ENCODE assay signal across 8 cellular contexts in the genomic region with DNA sequence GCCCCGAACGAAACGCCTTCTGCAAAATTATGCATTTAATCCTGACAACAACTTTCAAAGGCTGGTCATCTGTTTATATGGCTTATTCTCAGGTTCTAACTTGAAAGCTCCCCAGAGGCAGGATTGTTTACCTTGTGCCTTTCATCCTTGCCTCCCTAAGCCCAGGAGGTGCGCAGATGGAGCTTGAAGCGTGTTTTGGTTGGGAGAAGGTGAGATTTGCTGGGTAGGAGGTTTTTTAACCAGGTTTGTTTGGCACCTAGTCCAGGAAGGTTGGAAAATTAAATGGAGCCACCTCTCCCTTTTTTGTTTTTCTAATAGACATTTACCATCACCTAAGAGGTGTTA. TPM values are rescaled to one million over a fixed set of nuclear protein-coding genes. Genes with fewer than 3 reads are reported as not detected.
DNase-seq lines count a peak whose midpoint lies in the region; ATAC-seq, FAIRE-seq and TF ChIP-seq lines count a peak whose summit lies in the region.

No MANE protein-coding gene starts in this region.

- H3K9me3 ChIP-seq in T-helper 17 cell (ENCODE audit: control insufficient read depth, low read length, poor library complexity, severe bottlenecking) (no peaks in the 10 kb centered on the region), hepatocyte (ENCODE audit: low read depth) (no peaks in the 10 kb centered on the region)

- FAIRE-seq in frontal cortex (lab: Jason Lieb, UNC): no peak

- H3K9me3 Mint-ChIP-seq in stimulated activated effector memory CD8-positive, alpha-beta T cell treated with anti-CD3 and anti-CD28 coated beads, Interleukin-12 subunit alpha, Interleukin-12 subunit beta, amount 100 ng/mL, for 72 hours: no peaks in the 10 kb centered on the region

- no peaks in the 10 kb centered on the region for H4K20me1 ChIP-seq in hepatocyte (ENCODE audit: insufficient read depth, poor library complexity, severe bottlenecking)

- no peaks in the 10 kb centered on the region for H3K36me3 Mint-ChIP-seq in T-helper 17 cell (ENCODE audit: low read depth)
- peaks cover 14% of the 10 kb centered on the region for H3K36me3 Mint-ChIP-seq in stimulated activated effector memory CD8-positive, alpha-beta T cell treated with anti-CD3 and anti-CD28 coated beads, Interleukin-12 subunit alpha, Interleukin-12 subunit beta, amount 100 ng/mL, for 72 hours

- H3K4me1 Mint-ChIP-seq in T-helper 17 cell: peaks cover 38% of the 10 kb centered on the region
- peaks cover 43% of the 10 kb centered on the region for H3K4me1 Mint-ChIP-seq in stimulated activated effector memory CD8-positive, alpha-beta T cell treated with anti-CD3 and anti-CD28 coated beads, Interleukin-12 subunit alpha, Interleukin-12 subunit beta, amount 100 ng/mL, for 72 hours

- peak overlapping the region; percentile 42 for H2AFZ ChIP-seq in hepatocyte

- H3K4me1 ChIP-seq in hepatocyte (ENCODE audit: insufficient read depth): peaks cover 13% of the 10 kb centered on the region

- H3K4me3 Mint-ChIP-seq in T-helper 17 cell: peak overlapping the region; percentile 95
- peak overlapping the region; percentile 97 for H3K4me3 Mint-ChIP-seq in stimulated activated effector memory CD8-positive, alpha-beta T cell treated with anti-CD3 and anti-CD28 coated beads, Interleukin-12 subunit alpha, Interleukin-12 subunit beta, amount 100 ng/mL, for 72 hours

- H3K79me2 ChIP-seq in hepatocyte: peaks cover 21% of the 10 kb centered on the region

- ATAC-seq in T-helper 17 cell (no peak), GM18511 (IDR thresholded peaks at IDR 0.05; ENCODE audit: unreplicated experiment) (no peak), GM21447 (IDR thresholded peaks at IDR 0.05; ENCODE audit: unreplicated experiment) (no peak)
- ATAC-seq in stimulated activated effector memory CD8-positive, alpha-beta T cell treated with anti-CD3 and anti-CD28 coated beads, Interleukin-12 subunit alpha, Interleukin-12 subunit beta, amount 100 ng/mL, for 72 hours: no peak

- no peaks in the 10 kb centered on the region for H3K9me2 ChIP-seq in hepatocyte (replicated peaks; ENCODE audit: insufficient read depth)

- H3K27me3 Mint-ChIP-seq in T-helper 17 cell: no peaks in the 10 kb centered on the region

- TF ChIP-seq CTCF in hepatocyte (IDR thresholded peaks at IDR 0.05; ENCODE audit: poor library complexity): no peak

- H3K27ac Mint-ChIP-seq in T-helper 17 cell: peak overlapping the region; percentile 99
- peak overlapping the region; percentile 96 for H3K27ac Mint-ChIP-seq in stimulated activated effector memory CD8-positive, alpha-beta T cell treated with anti-CD3 and anti-CD28 coated beads, Interleukin-12 subunit alpha, Interleukin-12 subunit beta, amount 100 ng/mL, for 72 hours

- peak overlapping the region; percentile 89 for H3K4me2 ChIP-seq in hepatocyte

- DNase-seq in NCI-H146 (lab: John Stamatoyannopoulos, UW) (peak; percentile 32), NCI-H146 treated with DMSO at 0.1 percent for 48 hours (lab: John Stamatoyannopoulos, UW; ENCODE audit: unreplicated experiment) (no peak), T-helper 17 cell (no peak), hepatocyte (ENCODE audit: low spot score) (no peak), frontal cortex (ENCODE audit: low spot score in 2 of 2) (no peak)
- no peak for DNase-seq in stimulated activated effector memory CD8-positive, alpha-beta T cell treated with anti-CD3 and anti-CD28 coated beads, Interleukin-12 subunit alpha, Interleukin-12 subunit beta, amount 100 ng/mL, for 72 hours (ENCODE audit: low spot score in 2 of 2)

- H3K36me3 ChIP-seq in hepatocyte (replicated peaks; ENCODE audit: insufficient read depth, low read depth): no peaks in the 10 kb centered on the region

- no peaks in the 10 kb centered on the region for H3K27me3 ChIP-seq in hepatocyte

- H3K4me3 ChIP-seq in hepatocyte: peak overlapping the region; percentile 22

- WGBS in hepatocyte (ENCODE audit: low lambda C conversion rate, missing lambda C conversion rate): 3% methylated on average over 5 of the region's 5 CpGs

- peak overlapping the region; percentile 43 for H3K27ac ChIP-seq in hepatocyte

RNA-seq across cellular contexts. Expression of gene TSEN2, which starts 0.7 kb away (rescaled TPM):
- total RNA-seq in T-helper 17 cell (10 to 100 TPM in 1 of 2 donors, 1 to 10 TPM in 1; 9.1 to 12.5 TPM), hepatocyte (7.8 and 9.6 TPM in 2 replicates), frontal cortex (39.5 TPM)
- polyA plus RNA-seq in hepatocyte: 17.8 and 23.2 TPM in 2 replicates
